Comparison of ENCODE assay signal across 12 cellular contexts in the genomic region with DNA sequence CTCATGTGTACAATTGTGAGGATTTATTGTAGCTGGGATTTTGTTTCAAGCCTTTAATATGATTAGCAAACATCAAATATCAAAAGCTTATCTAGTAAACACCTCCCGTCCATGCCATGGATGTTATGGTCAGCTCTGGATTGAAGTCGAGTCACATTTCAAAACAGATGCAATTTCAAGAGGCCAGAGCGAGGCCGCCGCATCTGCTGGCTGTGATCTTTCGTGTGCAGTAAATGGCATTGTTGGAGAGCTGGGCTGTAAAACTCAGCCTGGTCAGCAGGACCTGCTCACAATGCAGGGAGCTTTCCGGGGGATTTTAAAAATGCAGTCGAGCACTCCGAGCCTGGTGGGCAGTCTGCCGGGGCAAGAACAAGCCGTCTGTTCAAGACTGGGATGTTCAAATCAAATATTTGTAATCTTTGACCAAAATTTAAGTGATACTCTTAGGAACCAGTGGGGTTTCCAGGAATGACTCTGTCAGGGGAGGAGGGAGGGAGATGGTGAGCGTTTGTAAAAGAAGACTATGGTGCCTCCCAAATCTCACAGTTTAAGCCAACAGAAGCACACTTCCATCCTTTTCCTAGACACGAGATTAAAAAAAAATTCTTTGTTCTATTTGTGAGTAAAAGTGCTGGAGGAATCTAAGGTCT.
"Had no signal": no experiment of that assay in that cellular context is flagged by ENCODE, and none has a peak within 500 bp of the region (broad histone marks: within the 10 kb centered on the region; RNA-seq: fewer than 3 reads in every experiment).

No MANE protein-coding gene starts in this region.

- H3K27ac Mint-ChIP-seq: activated naive CD8-positive, alpha-beta T cell; naive B cell had no signal

- H3K4me3 Mint-ChIP-seq: activated naive CD8-positive, alpha-beta T cell; activated T-cell treated with anti-CD3 and anti-CD28 coated beads, Interleukin-2, amount 50 U/mL, for 4 hours had no signal

- H3K27ac ChIP-seq: esophagus muscularis mucosa, tibial nerve had no signal

- H3K9me3 Mint-ChIP-seq: activated T-cell treated with anti-CD3 and anti-CD28 coated beads, Interleukin-2, amount 50 U/mL, for 4 hours had no signal

- H3K4me3 ChIP-seq: esophagus muscularis mucosa, tibial nerve had no signal

- H3K4me1 ChIP-seq: esophagus muscularis mucosa, tibial nerve had no signal

- H3K36me3 Mint-ChIP-seq: activated naive CD8-positive, alpha-beta T cell; naive B cell had no signal

- H3K4me1 Mint-ChIP-seq: naive B cell had no signal

- H3K9me3 ChIP-seq: esophagus muscularis mucosa, tibial nerve had no signal

- DNase-seq: activated CD4-positive, alpha-beta T cell treated with anti-CD3 and anti-CD28 coated beads for 1 hour; activated CD4-positive, alpha-beta T cell treated with anti-CD3 and anti-CD28 coated beads, Interleukin-2, amount 50 U/mL, for 48 hours; activated effector memory CD4-positive, alpha-beta T cell treated with anti-CD3 and anti-CD28 coated beads, Interleukin-2, amount 50 U/mL, for 16 hours; activated T-cell treated with anti-CD3 and anti-CD28 coated beads, Interleukin-2, amount 50 U/mL, for 4 hours; cerebellar nuclear complex; dermis blood vessel endothelial cell; naive B cell; stimulated activated CD4-positive, alpha-beta T cell treated with anti-CD3 and anti-CD28 coated beads, Interleukin-4, amount 100 ng/mL, for 4 hours; T-helper 9 cell had no signal

- H3K36me3 ChIP-seq: esophagus muscularis mucosa, tibial nerve had no signal
